8 cellular contexts compared by ENCODE assay signal in genomic region chr15:42736178-42736792, GRCh38. TPM values are rescaled to one million over a fixed set of nuclear protein-coding genes. Genes with fewer than 3 reads are reported as not detected.
DNase-seq lines count a peak whose midpoint lies in the region; ATAC-seq and TF ChIP-seq lines count a peak whose summit lies in the region.

No MANE protein-coding gene starts in this region.

- H3K27me3 ChIP-seq in HUES48 (ENCODE audit: control insufficient read depth, insufficient read depth, low read length) (no peaks in the 10 kb centered on the region; the same call in 1 of the 2 replicates), heart left ventricle (no peaks in the 10 kb centered on the region), rectal smooth muscle tissue (ENCODE audit: control insufficient read depth, insufficient read depth, low read length) (no peaks in the 10 kb centered on the region)

- no peaks in the 10 kb centered on the region for H3K9me3 ChIP-seq in HUES48 (ENCODE audit: control insufficient read depth, insufficient read depth, low read length)
- H3K9me3 ChIP-seq in heart left ventricle, result no peaks in the 10 kb centered on the region

- H3K4me1 Mint-ChIP-seq in CD14-positive monocyte, result peaks cover 14% of the 10 kb centered on the region
- H3K4me1 Mint-ChIP-seq in activated T-helper 1 cell treated with anti-CD3 and anti-CD28 coated beads, Interleukin-12 subunit alpha, Interleukin-12 subunit beta, Interleukin-2, Interleukin-4 antibody, amounts not matched to agents 30 ng/mL and 10 ng/mL and 1 ng/mL, durations not matched to agents 14 hours and 24 hours and 36 hours (ENCODE audit: low read depth), result peaks cover 7% of the 10 kb centered on the region

- H3K4me1 ChIP-seq in HUES48 (ENCODE audit: control insufficient read depth, insufficient read depth, low read length) (peaks cover 3% of the 10 kb centered on the region; the same call in 1 of the 2 replicates), heart left ventricle (peaks cover 7 to 22% (median 15%) of the 10 kb centered on the region in 12 donors), rectal smooth muscle tissue (ENCODE audit: control insufficient read depth, insufficient read depth, low read length) (peaks cover 2% of the 10 kb centered on the region)

- WGBS in heart left ventricle, 4 donors, result 1 to 5% (median 2%) methylated on average over 10 to 55 of the region's 55 CpGs

- peaks cover 35 to 37% of the 10 kb centered on the region in 2 donors for H3K36me3 Mint-ChIP-seq in CD14-positive monocyte
- H3K36me3 Mint-ChIP-seq in activated T-helper 1 cell treated with anti-CD3 and anti-CD28 coated beads, Interleukin-12 subunit alpha, Interleukin-12 subunit beta, Interleukin-2, Interleukin-4 antibody, amounts not matched to agents 30 ng/mL and 10 ng/mL and 1 ng/mL, durations not matched to agents 14 hours and 24 hours and 36 hours (ENCODE audit: low read depth), result peaks cover 19% of the 10 kb centered on the region

- H3K4me3 ChIP-seq in HUES48 (ENCODE audit: low read depth, low read length) (peak overlapping the region; percentile 72), heart left ventricle (peak overlapping the region; percentile 68 to 98 (median 94)), rectal smooth muscle tissue (ENCODE audit: low read length) (peak overlapping the region; percentile 93)

- TF ChIP-seq POLR2A in heart left ventricle (IDR thresholded peaks at IDR 0.05), result no peak

- H3K27ac Mint-ChIP-seq in CD14-positive monocyte, result no peak overlapping the region
- H3K27ac Mint-ChIP-seq in activated T-helper 1 cell treated with anti-CD3 and anti-CD28 coated beads, Interleukin-12 subunit alpha, Interleukin-12 subunit beta, Interleukin-2, Interleukin-4 antibody, amounts not matched to agents 30 ng/mL and 10 ng/mL and 1 ng/mL, durations not matched to agents 14 hours and 24 hours and 36 hours, result peak overlapping the region; percentile 12

- peak overlapping the region; percentile 83 for H3K27ac ChIP-seq in HUES48 (ENCODE audit: low read depth, low read length)
- H3K27ac ChIP-seq in heart left ventricle, result peak overlapping the region; percentile 78 to 98 (median 88)
- peak overlapping the region; percentile 69 for H3K27ac ChIP-seq in rectal smooth muscle tissue (ENCODE audit: low read depth, low read length)

- no peak for DNase-seq in CD14-positive monocyte (ENCODE audit: low spot score)
- peak; percentile 24 for DNase-seq in activated T-helper 1 cell treated with anti-CD3 and anti-CD28 coated beads, Interleukin-12 subunit alpha, Interleukin-12 subunit beta, Interleukin-2, Interleukin-4 antibody, amounts not matched to agents 30 ng/mL and 10 ng/mL and 1 ng/mL, durations not matched to agents 14 hours and 24 hours and 36 hours (ENCODE audit: low spot score)
- no peak for DNase-seq in heart left ventricle
- DNase-seq in SKM-1 (lab: John Stamatoyannopoulos, UW; ENCODE audit: unreplicated experiment), result no peak
- DNase-seq in NCI-H1105 treated with DMSO at 0.1 percent for 48 hours (lab: John Stamatoyannopoulos, UW), result no peak

- H3K36me3 ChIP-seq in HUES48 (ENCODE audit: control insufficient read depth, insufficient read depth, low read length), result peaks cover 41% of the 10 kb centered on the region
- H3K36me3 ChIP-seq in heart left ventricle, result peaks cover 0 to 44% (median 39%) of the 10 kb centered on the region in 9 donors
- peaks cover 6% of the 10 kb centered on the region for H3K36me3 ChIP-seq in rectal smooth muscle tissue (ENCODE audit: control insufficient read depth, insufficient read depth, low read length)

- no peak for TF ChIP-seq CTCF in CD14-positive monocyte (IDR thresholded peaks at IDR 0.05)
- TF ChIP-seq CTCF in heart left ventricle (IDR thresholded peaks at IDR 0.05), result no peak

- intact Hi-C loops in CD14-positive monocyte (cut with micrococcal nuclease) (loop anchor here (5.0 to 10.0 kb wide), 2 partner anchors 186 to 189 kb away; partner anchors contain the start of gene TTBK2 (in 2 of the 2)), heart left ventricle (cut with DNase I) (loop anchor here in 8 of 10 donors (2.0 to 10.0 kb wide), 2 partner anchors 185 to 189 kb away; partner anchors contain the start of gene TTBK2 (in 8 of the 8))
- intact Hi-C loops in activated T-helper 1 cell treated with anti-CD3 and anti-CD28 coated beads, Interleukin-12 subunit alpha, Interleukin-12 subunit beta, Interleukin-2, Interleukin-4 antibody, amounts not matched to agents 30 ng/mL and 10 ng/mL and 1 ng/mL, durations not matched to agents 14 hours and 24 hours and 36 hours (cut with micrococcal nuclease), result loop anchor here (1.0 to 10.0 kb wide), 3 partner anchors 190 to 241 kb away; partner anchors contain the start of genes HAUS2, LRRC57, SNAP23 and ZNF106

- peak overlapping the region; percentile 46; the same call in 1 of the 2 replicates for H3K9ac ChIP-seq in HUES48 (ENCODE audit: low read depth, low read length)
- peak overlapping the region; percentile 78 for H3K9ac ChIP-seq in rectal smooth muscle tissue (ENCODE audit: low read length)

- no peaks in the 10 kb centered on the region for H3K9me3 Mint-ChIP-seq in CD14-positive monocyte
- no peaks in the 10 kb centered on the region for H3K9me3 Mint-ChIP-seq in activated T-helper 1 cell treated with anti-CD3 and anti-CD28 coated beads, Interleukin-12 subunit alpha, Interleukin-12 subunit beta, Interleukin-2, Interleukin-4 antibody, amounts not matched to agents 30 ng/mL and 10 ng/mL and 1 ng/mL, durations not matched to agents 14 hours and 24 hours and 36 hours

- peaks cover 0 to 2% (median 1%) of the 10 kb centered on the region in 3 donors for H3K27me3 Mint-ChIP-seq in CD14-positive monocyte (ENCODE audit: low read depth in 3 of 3)
- no peaks in the 10 kb centered on the region for H3K27me3 Mint-ChIP-seq in activated T-helper 1 cell treated with anti-CD3 and anti-CD28 coated beads, Interleukin-12 subunit alpha, Interleukin-12 subunit beta, Interleukin-2, Interleukin-4 antibody, amounts not matched to agents 30 ng/mL and 10 ng/mL and 1 ng/mL, durations not matched to agents 14 hours and 24 hours and 36 hours (ENCODE audit: insufficient read depth)

- ATAC-seq in GM19438 (IDR thresholded peaks at IDR 0.05; ENCODE audit: low read depth, unreplicated experiment) (peak; percentile 33), heart left ventricle (peak in 2 of 4 donors; percentile 45 to 62)

- H3K4me3 Mint-ChIP-seq in CD14-positive monocyte, result peak overlapping the region; percentile 83 to 88
- peak overlapping the region; percentile 78 for H3K4me3 Mint-ChIP-seq in activated T-helper 1 cell treated with anti-CD3 and anti-CD28 coated beads, Interleukin-12 subunit alpha, Interleukin-12 subunit beta, Interleukin-2, Interleukin-4 antibody, amounts not matched to agents 30 ng/mL and 10 ng/mL and 1 ng/mL, durations not matched to agents 14 hours and 24 hours and 36 hours

RNA-seq across cellular contexts. Expression of gene CDAN1, which starts 0.6 kb away (rescaled TPM):
- polyA plus RNA-seq in CD14-positive monocyte (1 to 10 TPM; 1.1 to 2.2 TPM), heart left ventricle (1 to 10 TPM; 4.3 to 5.6 TPM)
- 24.0 and 26.7 TPM in 2 replicates for total RNA-seq in activated T-helper 1 cell treated with anti-CD3 and anti-CD28 coated beads, Interleukin-12 subunit alpha, Interleukin-12 subunit beta, Interleukin-2, Interleukin-4 antibody, amounts not matched to agents 30 ng/mL and 10 ng/mL and 1 ng/mL, durations not matched to agents 14 hours and 24 hours and 36 hours
- 1 to 10 TPM; 4.4 to 6.9 (median 5.9) TPM for total RNA-seq in heart left ventricle
